ENCODE assay signal across 2 cellular contexts in genomic region chr4:128653514-128654420, GRCh38.
TF ChIP-seq lines count a peak whose summit lies in the region.

No MANE protein-coding gene starts in this region.

TF ChIP-seq in IMR-90, 13 proteins besides CTCF, POLR2A, EP300 and RAD21 (continued from another document):
- TF ChIP-seq, protein P1, sequence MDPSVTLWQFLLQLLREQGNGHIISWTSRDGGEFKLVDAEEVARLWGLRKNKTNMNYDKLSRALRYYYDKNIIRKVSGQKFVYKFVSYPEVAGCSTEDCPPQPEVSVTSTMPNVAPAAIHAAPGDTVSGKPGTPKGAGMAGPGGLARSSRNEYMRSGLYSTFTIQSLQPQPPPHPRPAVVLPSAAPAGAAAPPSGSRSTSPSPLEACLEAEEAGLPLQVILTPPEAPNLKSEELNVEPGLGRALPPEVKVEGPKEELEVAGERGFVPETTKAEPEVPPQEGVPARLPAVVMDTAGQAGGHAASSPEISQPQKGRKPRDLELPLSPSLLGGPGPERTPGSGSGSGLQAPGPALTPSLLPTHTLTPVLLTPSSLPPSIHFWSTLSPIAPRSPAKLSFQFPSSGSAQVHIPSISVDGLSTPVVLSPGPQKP (IDR thresholded peaks at IDR 0.05; ENCODE audit: borderline replicate concordance, low read depth, low read length) = no peak

TF ChIP-seq in K562, 482 proteins besides CTCF, POLR2A, EP300 and RAD21 (continued from another document):
- TF ChIP-seq HES1 (IDR thresholded peaks at IDR 0.05; ENCODE audit: low read depth) (no peak), TBP (optimal IDR thresholded peaks at IDR 0.05; ENCODE audit: low read depth, low read length) (no peak), SRF (CRISPR knock-in tag; IDR thresholded peaks at IDR 0.05) (no peak), DDX20 (tag; IDR thresholded peaks at IDR 0.05; ENCODE audit: low read depth) (no peak), HMGN3 (IDR thresholded peaks at IDR 0.05; ENCODE audit: borderline replicate concordance, extremely low read depth, insufficient read length, low read depth, low read length) (no peak)
- TF ChIP-seq, protein P2, sequence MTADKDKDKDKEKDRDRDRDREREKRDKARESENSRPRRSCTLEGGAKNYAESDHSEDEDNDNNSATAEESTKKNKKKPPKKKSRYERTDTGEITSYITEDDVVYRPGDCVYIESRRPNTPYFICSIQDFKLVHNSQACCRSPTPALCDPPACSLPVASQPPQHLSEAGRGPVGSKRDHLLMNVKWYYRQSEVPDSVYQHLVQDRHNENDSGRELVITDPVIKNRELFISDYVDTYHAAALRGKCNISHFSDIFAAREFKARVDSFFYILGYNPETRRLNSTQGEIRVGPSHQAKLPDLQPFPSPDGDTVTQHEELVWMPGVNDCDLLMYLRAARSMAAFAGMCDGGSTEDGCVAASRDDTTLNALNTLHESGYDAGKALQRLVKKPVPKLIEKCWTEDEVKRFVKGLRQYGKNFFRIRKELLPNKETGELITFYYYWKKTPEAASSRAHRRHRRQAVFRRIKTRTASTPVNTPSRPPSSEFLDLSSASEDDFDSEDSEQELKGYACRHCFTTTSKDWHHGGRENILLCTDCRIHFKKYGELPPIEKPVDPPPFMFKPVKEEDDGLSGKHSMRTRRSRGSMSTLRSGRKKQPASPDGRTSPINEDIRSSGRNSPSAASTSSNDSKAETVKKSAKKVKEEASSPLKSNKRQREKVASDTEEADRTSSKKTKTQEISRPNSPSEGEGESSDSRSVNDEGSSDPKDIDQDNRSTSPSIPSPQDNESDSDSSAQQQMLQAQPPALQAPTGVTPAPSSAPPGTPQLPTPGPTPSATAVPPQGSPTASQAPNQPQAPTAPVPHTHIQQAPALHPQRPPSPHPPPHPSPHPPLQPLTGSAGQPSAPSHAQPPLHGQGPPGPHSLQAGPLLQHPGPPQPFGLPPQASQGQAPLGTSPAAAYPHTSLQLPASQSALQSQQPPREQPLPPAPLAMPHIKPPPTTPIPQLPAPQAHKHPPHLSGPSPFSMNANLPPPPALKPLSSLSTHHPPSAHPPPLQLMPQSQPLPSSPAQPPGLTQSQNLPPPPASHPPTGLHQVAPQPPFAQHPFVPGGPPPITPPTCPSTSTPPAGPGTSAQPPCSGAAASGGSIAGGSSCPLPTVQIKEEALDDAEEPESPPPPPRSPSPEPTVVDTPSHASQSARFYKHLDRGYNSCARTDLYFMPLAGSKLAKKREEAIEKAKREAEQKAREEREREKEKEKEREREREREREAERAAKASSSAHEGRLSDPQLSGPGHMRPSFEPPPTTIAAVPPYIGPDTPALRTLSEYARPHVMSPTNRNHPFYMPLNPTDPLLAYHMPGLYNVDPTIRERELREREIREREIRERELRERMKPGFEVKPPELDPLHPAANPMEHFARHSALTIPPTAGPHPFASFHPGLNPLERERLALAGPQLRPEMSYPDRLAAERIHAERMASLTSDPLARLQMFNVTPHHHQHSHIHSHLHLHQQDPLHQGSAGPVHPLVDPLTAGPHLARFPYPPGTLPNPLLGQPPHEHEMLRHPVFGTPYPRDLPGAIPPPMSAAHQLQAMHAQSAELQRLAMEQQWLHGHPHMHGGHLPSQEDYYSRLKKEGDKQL (CRISPR knock-in tag; IDR thresholded peaks at IDR 0.05; ENCODE audit: borderline replicate concordance) = no peak
- TF ChIP-seq, protein P3, sequence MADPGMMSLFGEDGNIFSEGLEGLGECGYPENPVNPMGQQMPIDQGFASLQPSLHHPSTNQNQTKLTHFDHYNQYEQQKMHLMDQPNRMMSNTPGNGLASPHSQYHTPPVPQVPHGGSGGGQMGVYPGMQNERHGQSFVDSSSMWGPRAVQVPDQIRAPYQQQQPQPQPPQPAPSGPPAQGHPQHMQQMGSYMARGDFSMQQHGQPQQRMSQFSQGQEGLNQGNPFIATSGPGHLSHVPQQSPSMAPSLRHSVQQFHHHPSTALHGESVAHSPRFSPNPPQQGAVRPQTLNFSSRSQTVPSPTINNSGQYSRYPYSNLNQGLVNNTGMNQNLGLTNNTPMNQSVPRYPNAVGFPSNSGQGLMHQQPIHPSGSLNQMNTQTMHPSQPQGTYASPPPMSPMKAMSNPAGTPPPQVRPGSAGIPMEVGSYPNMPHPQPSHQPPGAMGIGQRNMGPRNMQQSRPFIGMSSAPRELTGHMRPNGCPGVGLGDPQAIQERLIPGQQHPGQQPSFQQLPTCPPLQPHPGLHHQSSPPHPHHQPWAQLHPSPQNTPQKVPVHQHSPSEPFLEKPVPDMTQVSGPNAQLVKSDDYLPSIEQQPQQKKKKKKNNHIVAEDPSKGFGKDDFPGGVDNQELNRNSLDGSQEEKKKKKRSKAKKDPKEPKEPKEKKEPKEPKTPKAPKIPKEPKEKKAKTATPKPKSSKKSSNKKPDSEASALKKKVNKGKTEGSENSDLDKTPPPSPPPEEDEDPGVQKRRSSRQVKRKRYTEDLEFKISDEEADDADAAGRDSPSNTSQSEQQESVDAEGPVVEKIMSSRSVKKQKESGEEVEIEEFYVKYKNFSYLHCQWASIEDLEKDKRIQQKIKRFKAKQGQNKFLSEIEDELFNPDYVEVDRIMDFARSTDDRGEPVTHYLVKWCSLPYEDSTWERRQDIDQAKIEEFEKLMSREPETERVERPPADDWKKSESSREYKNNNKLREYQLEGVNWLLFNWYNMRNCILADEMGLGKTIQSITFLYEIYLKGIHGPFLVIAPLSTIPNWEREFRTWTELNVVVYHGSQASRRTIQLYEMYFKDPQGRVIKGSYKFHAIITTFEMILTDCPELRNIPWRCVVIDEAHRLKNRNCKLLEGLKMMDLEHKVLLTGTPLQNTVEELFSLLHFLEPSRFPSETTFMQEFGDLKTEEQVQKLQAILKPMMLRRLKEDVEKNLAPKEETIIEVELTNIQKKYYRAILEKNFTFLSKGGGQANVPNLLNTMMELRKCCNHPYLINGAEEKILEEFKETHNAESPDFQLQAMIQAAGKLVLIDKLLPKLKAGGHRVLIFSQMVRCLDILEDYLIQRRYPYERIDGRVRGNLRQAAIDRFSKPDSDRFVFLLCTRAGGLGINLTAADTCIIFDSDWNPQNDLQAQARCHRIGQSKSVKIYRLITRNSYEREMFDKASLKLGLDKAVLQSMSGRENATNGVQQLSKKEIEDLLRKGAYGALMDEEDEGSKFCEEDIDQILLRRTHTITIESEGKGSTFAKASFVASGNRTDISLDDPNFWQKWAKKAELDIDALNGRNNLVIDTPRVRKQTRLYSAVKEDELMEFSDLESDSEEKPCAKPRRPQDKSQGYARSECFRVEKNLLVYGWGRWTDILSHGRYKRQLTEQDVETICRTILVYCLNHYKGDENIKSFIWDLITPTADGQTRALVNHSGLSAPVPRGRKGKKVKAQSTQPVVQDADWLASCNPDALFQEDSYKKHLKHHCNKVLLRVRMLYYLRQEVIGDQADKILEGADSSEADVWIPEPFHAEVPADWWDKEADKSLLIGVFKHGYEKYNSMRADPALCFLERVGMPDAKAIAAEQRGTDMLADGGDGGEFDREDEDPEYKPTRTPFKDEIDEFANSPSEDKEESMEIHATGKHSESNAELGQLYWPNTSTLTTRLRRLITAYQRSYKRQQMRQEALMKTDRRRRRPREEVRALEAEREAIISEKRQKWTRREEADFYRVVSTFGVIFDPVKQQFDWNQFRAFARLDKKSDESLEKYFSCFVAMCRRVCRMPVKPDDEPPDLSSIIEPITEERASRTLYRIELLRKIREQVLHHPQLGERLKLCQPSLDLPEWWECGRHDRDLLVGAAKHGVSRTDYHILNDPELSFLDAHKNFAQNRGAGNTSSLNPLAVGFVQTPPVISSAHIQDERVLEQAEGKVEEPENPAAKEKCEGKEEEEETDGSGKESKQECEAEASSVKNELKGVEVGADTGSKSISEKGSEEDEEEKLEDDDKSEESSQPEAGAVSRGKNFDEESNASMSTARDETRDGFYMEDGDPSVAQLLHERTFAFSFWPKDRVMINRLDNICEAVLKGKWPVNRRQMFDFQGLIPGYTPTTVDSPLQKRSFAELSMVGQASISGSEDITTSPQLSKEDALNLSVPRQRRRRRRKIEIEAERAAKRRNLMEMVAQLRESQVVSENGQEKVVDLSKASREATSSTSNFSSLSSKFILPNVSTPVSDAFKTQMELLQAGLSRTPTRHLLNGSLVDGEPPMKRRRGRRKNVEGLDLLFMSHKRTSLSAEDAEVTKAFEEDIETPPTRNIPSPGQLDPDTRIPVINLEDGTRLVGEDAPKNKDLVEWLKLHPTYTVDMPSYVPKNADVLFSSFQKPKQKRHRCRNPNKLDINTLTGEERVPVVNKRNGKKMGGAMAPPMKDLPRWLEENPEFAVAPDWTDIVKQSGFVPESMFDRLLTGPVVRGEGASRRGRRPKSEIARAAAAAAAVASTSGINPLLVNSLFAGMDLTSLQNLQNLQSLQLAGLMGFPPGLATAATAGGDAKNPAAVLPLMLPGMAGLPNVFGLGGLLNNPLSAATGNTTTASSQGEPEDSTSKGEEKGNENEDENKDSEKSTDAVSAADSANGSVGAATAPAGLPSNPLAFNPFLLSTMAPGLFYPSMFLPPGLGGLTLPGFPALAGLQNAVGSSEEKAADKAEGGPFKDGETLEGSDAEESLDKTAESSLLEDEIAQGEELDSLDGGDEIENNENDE (IDR thresholded peaks at IDR 0.05; ENCODE audit: low read depth, low read length) = no peak
TF ChIP-seq in K562: peak in this region for 0.
